In genomic region chr4:18582841-18583240, GRCh38 we compare ENCODE assay signal across 29 cellular contexts.
"Had no signal": no experiment of that assay in that cellular context is flagged by ENCODE, and none has a peak within 500 bp of the region (broad histone marks: within the 10 kb centered on the region; RNA-seq: fewer than 3 reads in every experiment).

No MANE protein-coding gene starts in this region.

- DNase-seq: activated CD4-positive, alpha-beta memory T cell treated with anti-CD3 and anti-CD28 coated beads for 36 hours; activated CD4-positive, alpha-beta T cell treated with anti-CD3 and anti-CD28 coated beads for 36 hours; activated CD4-positive, alpha-beta T cell treated with anti-CD3 and anti-CD28 coated beads, Interleukin-2, amount 10 ng/mL, durations not matched to agents 24 days and 14 days; activated CD4-positive, CD25-positive, alpha-beta regulatory T cell; activated CD4-positive, CD25-positive, alpha-beta regulatory T cell treated with anti-CD3 and anti-CD28 coated beads, Interleukin-2, amount 50 U/mL, for 72 hours; activated CD8-positive, alpha-beta memory T cell treated with anti-CD3 and anti-CD28 coated beads, Interleukin-2, amount 10 ng/mL, durations not matched to agents 7 days and 5 days; activated CD8-positive, alpha-beta memory T cell treated with anti-CD3 and anti-CD28 coated beads, Interleukin-2, amount 50 U/mL, for 4 hours; activated CD8-positive, alpha-beta T cell treated with anti-CD3 and anti-CD28 coated beads, Interleukin-2, amount 10 ng/mL, durations not matched to agents 7 days and 5 days; activated effector memory CD4-positive, alpha-beta T cell treated with anti-CD3 and anti-CD28 coated beads, Interleukin-2, amount 50 U/mL, for 16 hours; activated naive CD4-positive, alpha-beta T cell treated with anti-CD3 and anti-CD28 coated beads for 36 hours; activated naive CD8-positive, alpha-beta T cell treated with anti-CD3 and anti-CD28 coated beads for 36 hours; activated naive CD8-positive, alpha-beta T cell treated with anti-CD3 and anti-CD28 coated beads, Interleukin-2, amount 50 U/mL, for 24 hours; activated T-cell treated with anti-CD3 and anti-CD28 coated beads, Interleukin-2, amount 50 U/mL, for 1 hour; activated T-cell treated with anti-CD3 and anti-CD28 coated beads, Interleukin-2, amount 50 U/mL, for 48 hours; adrenal gland; aorta; body of pancreas; cortex of kidney; dermis blood vessel endothelial cell; effector CD4-positive, alpha-beta T cell; effector memory CD8-positive, alpha-beta T cell; erythroblast; esophagus squamous epithelium; foreskin melanocyte; T-helper 2 cell had no signal

- H3K27ac Mint-ChIP-seq: activated CD4-positive, alpha-beta memory T cell treated with anti-CD3 and anti-CD28 coated beads for 36 hours; activated CD4-positive, alpha-beta T cell treated with anti-CD3 and anti-CD28 coated beads for 36 hours; activated CD4-positive, alpha-beta T cell treated with anti-CD3 and anti-CD28 coated beads, Interleukin-2, amount 10 ng/mL, durations not matched to agents 24 days and 14 days; activated CD8-positive, alpha-beta memory T cell treated with anti-CD3 and anti-CD28 coated beads, Interleukin-2, amount 10 ng/mL, durations not matched to agents 7 days and 5 days; activated CD8-positive, alpha-beta T cell treated with anti-CD3 and anti-CD28 coated beads, Interleukin-2, amount 10 ng/mL, durations not matched to agents 7 days and 5 days; activated naive CD4-positive, alpha-beta T cell treated with anti-CD3 and anti-CD28 coated beads for 36 hours; activated naive CD4-positive, alpha-beta T cell treated with anti-CD3 and anti-CD28 coated beads, Interleukin-2, amount 50 U/mL, for 24 hours; activated naive CD8-positive, alpha-beta T cell treated with anti-CD3 and anti-CD28 coated beads for 36 hours; activated naive CD8-positive, alpha-beta T cell treated with anti-CD3 and anti-CD28 coated beads, Interleukin-2, amount 50 U/mL, for 24 hours; activated T-helper 1 cell treated with anti-CD3 and anti-CD28 coated beads, Interleukin-12 subunit alpha, Interleukin-12 subunit beta, Interleukin-2, Interleukin-4 antibody, amounts not matched to agents 30 ng/mL and 10 ng/mL and 1 ng/mL, durations not matched to agents 14 hours and 24 hours and 36 hours; activated T-helper 2 cell treated with anti-CD3 and anti-CD28 coated beads, Interferon-gamma antibody, Interleukin-2, Interleukin-4, amounts not matched to agents 10 μg/mL and 5 μg/mL and 100 μg/mL, durations not matched to agents 14 hours and 24 hours and 36 hours; effector memory CD8-positive, alpha-beta T cell had no signal

- H3K9me3 Mint-ChIP-seq: activated CD4-positive, alpha-beta memory T cell treated with anti-CD3 and anti-CD28 coated beads for 36 hours; activated CD4-positive, alpha-beta T cell treated with anti-CD3 and anti-CD28 coated beads, Interleukin-2, amount 10 ng/mL, durations not matched to agents 24 days and 14 days; activated naive CD4-positive, alpha-beta T cell treated with anti-CD3 and anti-CD28 coated beads for 36 hours; activated naive CD4-positive, alpha-beta T cell treated with anti-CD3 and anti-CD28 coated beads, Interleukin-2, amount 50 U/mL, for 24 hours; activated naive CD8-positive, alpha-beta T cell treated with anti-CD3 and anti-CD28 coated beads for 36 hours; activated naive CD8-positive, alpha-beta T cell treated with anti-CD3 and anti-CD28 coated beads, Interleukin-2, amount 50 U/mL, for 24 hours; activated T-helper 1 cell treated with anti-CD3 and anti-CD28 coated beads, Interleukin-12 subunit alpha, Interleukin-12 subunit beta, Interleukin-2, Interleukin-4 antibody, amounts not matched to agents 30 ng/mL and 10 ng/mL and 1 ng/mL, durations not matched to agents 14 hours and 24 hours and 36 hours; activated T-helper 2 cell treated with anti-CD3 and anti-CD28 coated beads, Interferon-gamma antibody, Interleukin-2, Interleukin-4, amounts not matched to agents 10 μg/mL and 5 μg/mL and 100 μg/mL, durations not matched to agents 14 hours and 24 hours and 36 hours; effector memory CD8-positive, alpha-beta T cell had no signal

- H3K4me3 Mint-ChIP-seq: activated CD4-positive, alpha-beta memory T cell treated with anti-CD3 and anti-CD28 coated beads for 36 hours; activated CD4-positive, alpha-beta T cell treated with anti-CD3 and anti-CD28 coated beads for 36 hours; activated CD4-positive, alpha-beta T cell treated with anti-CD3 and anti-CD28 coated beads, Interleukin-2, amount 10 ng/mL, durations not matched to agents 24 days and 14 days; activated CD8-positive, alpha-beta memory T cell treated with anti-CD3 and anti-CD28 coated beads, Interleukin-2, amount 10 ng/mL, durations not matched to agents 7 days and 5 days; activated CD8-positive, alpha-beta T cell treated with anti-CD3 and anti-CD28 coated beads, Interleukin-2, amount 10 ng/mL, durations not matched to agents 7 days and 5 days; activated naive CD4-positive, alpha-beta T cell treated with anti-CD3 and anti-CD28 coated beads for 36 hours; activated naive CD4-positive, alpha-beta T cell treated with anti-CD3 and anti-CD28 coated beads, Interleukin-2, amount 50 U/mL, for 24 hours; activated naive CD8-positive, alpha-beta T cell treated with anti-CD3 and anti-CD28 coated beads for 36 hours; activated naive CD8-positive, alpha-beta T cell treated with anti-CD3 and anti-CD28 coated beads, Interleukin-2, amount 50 U/mL, for 24 hours; activated T-helper 1 cell treated with anti-CD3 and anti-CD28 coated beads, Interleukin-12 subunit alpha, Interleukin-12 subunit beta, Interleukin-2, Interleukin-4 antibody, amounts not matched to agents 30 ng/mL and 10 ng/mL and 1 ng/mL, durations not matched to agents 14 hours and 24 hours and 36 hours; effector memory CD8-positive, alpha-beta T cell had no signal

- H3K27me3 Mint-ChIP-seq: activated CD4-positive, alpha-beta T cell treated with anti-CD3 and anti-CD28 coated beads, Interleukin-2, amount 10 ng/mL, durations not matched to agents 24 days and 14 days; activated CD8-positive, alpha-beta memory T cell treated with anti-CD3 and anti-CD28 coated beads, Interleukin-2, amount 10 ng/mL, durations not matched to agents 7 days and 5 days had no signal

- ATAC-seq: activated CD4-positive, alpha-beta T cell treated with anti-CD3 and anti-CD28 coated beads for 36 hours; activated CD8-positive, alpha-beta memory T cell treated with anti-CD3 and anti-CD28 coated beads, Interleukin-2, amount 10 ng/mL, durations not matched to agents 7 days and 5 days; activated CD8-positive, alpha-beta T cell treated with anti-CD3 and anti-CD28 coated beads, Interleukin-2, amount 10 ng/mL, durations not matched to agents 7 days and 5 days; activated naive CD8-positive, alpha-beta T cell treated with anti-CD3 and anti-CD28 coated beads, Interleukin-2, amount 50 U/mL, for 24 hours; body of pancreas; effector memory CD8-positive, alpha-beta T cell; gastroesophageal sphincter had no signal

- H3K4me1 Mint-ChIP-seq: activated CD4-positive, alpha-beta T cell treated with anti-CD3 and anti-CD28 coated beads for 36 hours; activated CD4-positive, alpha-beta T cell treated with anti-CD3 and anti-CD28 coated beads, Interleukin-2, amount 10 ng/mL, durations not matched to agents 24 days and 14 days; activated CD8-positive, alpha-beta memory T cell treated with anti-CD3 and anti-CD28 coated beads, Interleukin-2, amount 10 ng/mL, durations not matched to agents 7 days and 5 days; activated naive CD4-positive, alpha-beta T cell treated with anti-CD3 and anti-CD28 coated beads, Interleukin-2, amount 50 U/mL, for 24 hours; activated naive CD8-positive, alpha-beta T cell treated with anti-CD3 and anti-CD28 coated beads for 36 hours; activated naive CD8-positive, alpha-beta T cell treated with anti-CD3 and anti-CD28 coated beads, Interleukin-2, amount 50 U/mL, for 24 hours had no signal

- H3K36me3 Mint-ChIP-seq: activated CD4-positive, alpha-beta memory T cell treated with anti-CD3 and anti-CD28 coated beads for 36 hours; activated CD8-positive, alpha-beta memory T cell treated with anti-CD3 and anti-CD28 coated beads, Interleukin-2, amount 10 ng/mL, durations not matched to agents 7 days and 5 days; activated naive CD4-positive, alpha-beta T cell treated with anti-CD3 and anti-CD28 coated beads, Interleukin-2, amount 50 U/mL, for 24 hours; activated naive CD8-positive, alpha-beta T cell treated with anti-CD3 and anti-CD28 coated beads for 36 hours had no signal
